1 cellular context compared by ENCODE assay signal in genomic region chr6:137910424-137910834, GRCh38.
A peak's percentile ranks its signal among the peaks of the same experiment; 100 is the strongest.
TF ChIP-seq lines count a peak whose summit lies in the region.

No MANE protein-coding gene starts in this region.

TF ChIP-seq in K562, 482 proteins besides CTCF, POLR2A, EP300 and RAD21 (continued from another document and continues in another):
- TF ChIP-seq RREB1 (CRISPR knock-in tag; IDR thresholded peaks at IDR 0.05), result peak; percentile 81; the same call in 1 of the 2 replicates
- TF ChIP-seq, protein P1, sequence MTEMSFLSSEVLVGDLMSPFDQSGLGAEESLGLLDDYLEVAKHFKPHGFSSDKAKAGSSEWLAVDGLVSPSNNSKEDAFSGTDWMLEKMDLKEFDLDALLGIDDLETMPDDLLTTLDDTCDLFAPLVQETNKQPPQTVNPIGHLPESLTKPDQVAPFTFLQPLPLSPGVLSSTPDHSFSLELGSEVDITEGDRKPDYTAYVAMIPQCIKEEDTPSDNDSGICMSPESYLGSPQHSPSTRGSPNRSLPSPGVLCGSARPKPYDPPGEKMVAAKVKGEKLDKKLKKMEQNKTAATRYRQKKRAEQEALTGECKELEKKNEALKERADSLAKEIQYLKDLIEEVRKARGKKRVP (CRISPR knock-in tag; IDR thresholded peaks at IDR 0.05), result peak; percentile 75
- peak; percentile 88 for TF ChIP-seq CXXC5 (CRISPR knock-in tag; IDR thresholded peaks at IDR 0.05)
- TF ChIP-seq CBFB (CRISPR knock-in tag; IDR thresholded peaks at IDR 0.05), result peak; percentile 93
- TF ChIP-seq PTTG1 (tag; IDR thresholded peaks at IDR 0.05; ENCODE audit: low read depth), result 0 out of 2 replicates have a peak, but pooled peaks have one; percentile 33
- no peak for TF ChIP-seq RBM25 (IDR thresholded peaks at IDR 0.05; ENCODE audit: low read depth, low read length, severe bottlenecking)
- no peak for TF ChIP-seq MEIS2 (IDR thresholded peaks at IDR 0.05; ENCODE audit: partially characterized antibody)
- peak; percentile 75 for TF ChIP-seq NEUROD1 (IDR thresholded peaks at IDR 0.05; ENCODE audit: borderline replicate concordance, low read depth, low read length, partially characterized antibody)
- TF ChIP-seq TAF7 (tag; IDR thresholded peaks at IDR 0.05), result no peak
- TF ChIP-seq, protein P2, sequence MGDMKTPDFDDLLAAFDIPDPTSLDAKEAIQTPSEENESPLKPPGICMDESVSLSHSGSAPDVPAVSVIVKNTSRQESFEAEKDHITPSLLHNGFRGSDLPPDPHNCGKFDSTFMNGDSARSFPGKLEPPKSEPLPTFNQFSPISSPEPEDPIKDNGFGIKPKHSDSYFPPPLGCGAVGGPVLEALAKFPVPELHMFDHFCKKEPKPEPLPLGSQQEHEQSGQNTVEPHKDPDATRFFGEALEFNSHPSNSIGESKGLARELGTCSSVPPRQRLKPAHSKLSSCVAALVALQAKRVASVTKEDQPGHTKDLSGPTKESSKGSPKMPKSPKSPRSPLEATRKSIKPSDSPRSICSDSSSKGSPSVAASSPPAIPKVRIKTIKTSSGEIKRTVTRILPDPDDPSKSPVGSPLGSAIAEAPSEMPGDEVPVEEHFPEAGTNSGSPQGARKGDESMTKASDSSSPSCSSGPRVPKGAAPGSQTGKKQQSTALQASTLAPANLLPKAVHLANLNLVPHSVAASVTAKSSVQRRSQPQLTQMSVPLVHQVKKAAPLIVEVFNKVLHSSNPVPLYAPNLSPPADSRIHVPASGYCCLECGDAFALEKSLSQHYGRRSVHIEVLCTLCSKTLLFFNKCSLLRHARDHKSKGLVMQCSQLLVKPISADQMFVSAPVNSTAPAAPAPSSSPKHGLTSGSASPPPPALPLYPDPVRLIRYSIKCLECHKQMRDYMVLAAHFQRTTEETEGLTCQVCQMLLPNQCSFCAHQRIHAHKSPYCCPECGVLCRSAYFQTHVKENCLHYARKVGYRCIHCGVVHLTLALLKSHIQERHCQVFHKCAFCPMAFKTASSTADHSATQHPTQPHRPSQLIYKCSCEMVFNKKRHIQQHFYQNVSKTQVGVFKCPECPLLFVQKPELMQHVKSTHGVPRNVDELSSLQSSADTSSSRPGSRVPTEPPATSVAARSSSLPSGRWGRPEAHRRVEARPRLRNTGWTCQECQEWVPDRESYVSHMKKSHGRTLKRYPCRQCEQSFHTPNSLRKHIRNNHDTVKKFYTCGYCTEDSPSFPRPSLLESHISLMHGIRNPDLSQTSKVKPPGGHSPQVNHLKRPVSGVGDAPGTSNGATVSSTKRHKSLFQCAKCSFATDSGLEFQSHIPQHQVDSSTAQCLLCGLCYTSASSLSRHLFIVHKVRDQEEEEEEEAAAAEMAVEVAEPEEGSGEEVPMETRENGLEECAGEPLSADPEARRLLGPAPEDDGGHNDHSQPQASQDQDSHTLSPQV (IDR thresholded peaks at IDR 0.05), result peak; percentile 90
- peak in 1 of 2 experiments; percentile 80; a peak in 2 of 4 replicates for TF ChIP-seq TEAD1 (CRISPR knock-in tag; IDR thresholded peaks at IDR 0.05)
- TF ChIP-seq, protein P3, sequence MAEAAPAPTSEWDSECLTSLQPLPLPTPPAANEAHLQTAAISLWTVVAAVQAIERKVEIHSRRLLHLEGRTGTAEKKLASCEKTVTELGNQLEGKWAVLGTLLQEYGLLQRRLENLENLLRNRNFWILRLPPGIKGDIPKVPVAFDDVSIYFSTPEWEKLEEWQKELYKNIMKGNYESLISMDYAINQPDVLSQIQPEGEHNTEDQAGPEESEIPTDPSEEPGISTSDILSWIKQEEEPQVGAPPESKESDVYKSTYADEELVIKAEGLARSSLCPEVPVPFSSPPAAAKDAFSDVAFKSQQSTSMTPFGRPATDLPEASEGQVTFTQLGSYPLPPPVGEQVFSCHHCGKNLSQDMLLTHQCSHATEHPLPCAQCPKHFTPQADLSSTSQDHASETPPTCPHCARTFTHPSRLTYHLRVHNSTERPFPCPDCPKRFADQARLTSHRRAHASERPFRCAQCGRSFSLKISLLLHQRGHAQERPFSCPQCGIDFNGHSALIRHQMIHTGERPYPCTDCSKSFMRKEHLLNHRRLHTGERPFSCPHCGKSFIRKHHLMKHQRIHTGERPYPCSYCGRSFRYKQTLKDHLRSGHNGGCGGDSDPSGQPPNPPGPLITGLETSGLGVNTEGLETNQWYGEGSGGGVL (CRISPR knock-in tag; IDR thresholded peaks at IDR 0.05), result no peak
- no peak for TF ChIP-seq XRCC3 (IDR thresholded peaks at IDR 0.05)
- TF ChIP-seq, protein P4, sequence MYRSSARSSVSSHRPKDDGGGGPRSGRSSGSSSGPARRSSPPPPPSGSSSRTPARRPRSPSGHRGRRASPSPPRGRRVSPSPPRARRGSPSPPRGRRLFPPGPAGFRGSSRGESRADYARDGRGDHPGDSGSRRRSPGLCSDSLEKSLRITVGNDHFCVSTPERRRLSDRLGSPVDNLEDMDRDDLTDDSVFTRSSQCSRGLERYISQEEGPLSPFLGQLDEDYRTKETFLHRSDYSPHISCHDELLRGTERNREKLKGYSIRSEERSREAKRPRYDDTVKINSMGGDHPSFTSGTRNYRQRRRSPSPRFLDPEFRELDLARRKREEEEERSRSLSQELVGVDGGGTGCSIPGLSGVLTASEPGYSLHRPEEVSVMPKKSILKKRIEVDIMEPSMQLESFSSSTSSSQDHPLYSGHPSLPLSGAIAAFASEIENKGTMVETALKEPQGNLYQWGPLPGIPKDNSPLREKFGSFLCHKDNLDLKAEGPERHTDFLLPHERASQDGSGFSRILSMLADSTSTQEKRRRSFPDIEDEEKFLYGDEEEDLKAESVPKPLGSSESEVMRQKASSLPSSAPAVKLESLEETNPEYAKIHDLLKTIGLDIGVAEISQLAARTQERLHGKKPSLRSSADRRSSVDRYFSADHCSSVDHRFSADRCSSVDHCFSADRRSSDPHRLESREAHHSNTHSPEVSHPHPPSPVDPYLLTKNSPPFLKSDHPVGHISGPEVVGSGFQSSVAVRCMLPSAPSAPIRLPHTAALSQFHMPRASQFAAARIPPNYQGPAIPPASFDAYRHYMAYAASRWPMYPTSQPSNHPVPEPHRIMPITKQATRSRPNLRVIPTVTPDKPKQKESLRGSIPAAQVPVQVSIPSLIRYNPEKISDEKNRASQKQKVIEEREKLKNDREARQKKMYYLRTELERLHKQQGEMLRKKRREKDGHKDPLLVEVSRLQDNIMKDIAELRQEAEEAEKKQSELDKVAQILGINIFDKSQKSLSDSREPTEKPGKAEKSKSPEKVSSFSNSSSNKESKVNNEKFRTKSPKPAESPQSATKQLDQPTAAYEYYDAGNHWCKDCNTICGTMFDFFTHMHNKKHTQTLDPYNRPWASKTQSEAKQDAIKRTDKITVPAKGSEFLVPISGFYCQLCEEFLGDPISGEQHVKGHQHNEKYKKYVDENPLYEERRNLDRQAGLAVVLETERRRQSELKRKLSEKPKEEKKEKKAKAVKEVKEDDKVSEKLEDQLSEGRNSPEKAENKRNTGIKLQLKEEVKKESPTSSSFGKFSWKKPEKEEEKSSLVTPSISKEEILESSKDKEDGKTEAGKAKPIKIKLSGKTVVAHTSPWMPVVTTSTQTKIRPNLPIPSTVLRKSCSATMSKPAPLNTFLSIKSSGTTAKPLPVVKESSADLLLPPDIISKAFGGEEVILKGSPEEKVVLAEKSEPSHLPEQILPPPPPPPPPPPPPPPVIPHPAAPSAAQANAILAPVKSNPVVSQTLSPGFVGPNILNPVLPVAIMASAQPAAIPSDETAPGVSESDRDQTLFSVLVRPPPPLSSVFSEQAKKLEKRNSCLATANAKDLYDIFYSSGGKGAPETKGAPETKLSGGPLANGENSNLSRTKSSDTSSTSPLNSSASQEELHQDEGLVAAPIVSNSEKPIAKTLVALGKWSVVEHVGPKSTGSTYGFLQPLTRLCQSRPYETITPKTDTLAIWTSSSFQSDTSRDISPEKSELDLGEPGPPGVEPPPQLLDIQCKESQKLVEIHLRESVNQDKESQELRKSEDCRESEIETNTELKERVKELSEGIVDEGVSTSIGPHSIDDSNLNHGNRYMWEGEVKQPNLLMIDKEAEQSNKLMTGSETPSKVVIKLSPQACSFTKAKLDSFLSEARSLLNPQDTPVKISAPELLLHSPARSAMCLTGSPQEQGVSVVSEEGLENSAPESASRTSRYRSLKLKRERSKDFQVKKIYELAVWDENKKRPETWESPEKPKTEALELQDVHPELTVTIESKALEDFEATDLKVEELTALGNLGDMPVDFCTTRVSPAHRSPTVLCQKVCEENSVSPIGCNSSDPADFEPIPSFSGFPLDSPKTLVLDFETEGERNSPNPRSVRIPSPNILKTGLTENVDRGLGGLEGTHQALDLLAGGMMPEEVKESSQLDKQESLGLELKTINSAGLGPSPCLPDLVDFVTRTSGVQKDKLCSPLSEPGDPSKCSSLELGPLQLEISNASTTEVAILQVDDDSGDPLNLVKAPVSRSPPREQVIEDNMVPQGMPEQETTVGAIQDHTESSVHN (IDR thresholded peaks at IDR 0.05; ENCODE audit: borderline replicate concordance in 1 of 2, low read depth in 1 of 2), result peak in 1 of 2 experiments; percentile 51; a peak in 1 of 4 replicates
- TF ChIP-seq LARP7 (IDR thresholded peaks at IDR 0.05), result no peak
- no peak for TF ChIP-seq PRDM10 (IDR thresholded peaks at IDR 0.05; ENCODE audit: partially characterized antibody)
- TF ChIP-seq ZNF431 (CRISPR knock-in tag; IDR thresholded peaks at IDR 0.05), result no peak
- TF ChIP-seq PURB (CRISPR knock-in tag; IDR thresholded peaks at IDR 0.05; ENCODE audit: low read depth), result no peak
- TF ChIP-seq, protein P5, sequence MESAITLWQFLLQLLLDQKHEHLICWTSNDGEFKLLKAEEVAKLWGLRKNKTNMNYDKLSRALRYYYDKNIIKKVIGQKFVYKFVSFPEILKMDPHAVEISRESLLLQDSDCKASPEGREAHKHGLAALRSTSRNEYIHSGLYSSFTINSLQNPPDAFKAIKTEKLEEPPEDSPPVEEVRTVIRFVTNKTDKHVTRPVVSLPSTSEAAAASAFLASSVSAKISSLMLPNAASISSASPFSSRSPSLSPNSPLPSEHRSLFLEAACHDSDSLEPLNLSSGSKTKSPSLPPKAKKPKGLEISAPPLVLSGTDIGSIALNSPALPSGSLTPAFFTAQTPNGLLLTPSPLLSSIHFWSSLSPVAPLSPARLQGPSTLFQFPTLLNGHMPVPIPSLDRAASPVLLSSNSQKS (CRISPR knock-in tag; IDR thresholded peaks at IDR 0.05), result no peak
- TF ChIP-seq CSDE1 (IDR thresholded peaks at IDR 0.05), result no peak
- TF ChIP-seq, protein P6, sequence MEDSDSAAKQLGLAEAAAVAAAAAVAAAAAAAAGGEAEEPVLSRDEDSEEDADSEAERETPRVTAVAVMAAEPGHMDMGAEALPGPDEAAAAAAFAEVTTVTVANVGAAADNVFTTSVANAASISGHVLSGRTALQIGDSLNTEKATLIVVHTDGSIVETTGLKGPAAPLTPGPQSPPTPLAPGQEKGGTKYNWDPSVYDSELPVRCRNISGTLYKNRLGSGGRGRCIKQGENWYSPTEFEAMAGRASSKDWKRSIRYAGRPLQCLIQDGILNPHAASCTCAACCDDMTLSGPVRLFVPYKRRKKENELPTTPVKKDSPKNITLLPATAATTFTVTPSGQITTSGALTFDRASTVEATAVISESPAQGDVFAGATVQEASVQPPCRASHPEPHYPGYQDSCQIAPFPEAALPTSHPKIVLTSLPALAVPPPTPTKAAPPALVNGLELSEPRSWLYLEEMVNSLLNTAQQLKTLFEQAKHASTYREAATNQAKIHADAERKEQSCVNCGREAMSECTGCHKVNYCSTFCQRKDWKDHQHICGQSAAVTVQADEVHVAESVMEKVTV (CRISPR knock-in tag; IDR thresholded peaks at IDR 0.05), result peak; percentile 8; the same call in 1 of the 2 replicates
